Comparison of ENCODE assay signal across 9 cellular contexts in genomic region chr4:121071640-121072037, GRCh38. TPM values are rescaled to one million over a fixed set of nuclear protein-coding genes. Genes with fewer than 3 reads are reported as not detected.
A peak's percentile ranks its signal among the peaks of the same experiment; 100 is the strongest.
DNase-seq lines count a peak whose midpoint lies in the region; ATAC-seq and TF ChIP-seq lines count a peak whose summit lies in the region.
"Had no signal": no experiment of that assay in that cellular context is flagged by ENCODE, and none has a peak within 500 bp of the region (broad histone marks: within the 10 kb centered on the region; RNA-seq: fewer than 3 reads in every experiment).

No MANE protein-coding gene starts in this region.

- DNase-seq in GM03348 (ENCODE audit: low spot score) (peak; percentile 10), right cardiac atrium (no peak), sigmoid colon (no peak), NCI-H2196 (lab: John Stamatoyannopoulos, UW; ENCODE audit: unreplicated experiment) (no peak), glomerular visceral epithelial cell (ENCODE audit: extremely low spot score) (no peak), NCI-H1436 (lab: John Stamatoyannopoulos, UW) (no peak), kidney tubule cell (ENCODE audit: low spot score) (no peak)

- H3K4me1 ChIP-seq in right cardiac atrium (ENCODE audit: control insufficient read depth, insufficient read depth, low read length) (no peaks in the 10 kb centered on the region), sigmoid colon (peaks cover 0 to 21% (median 16%) of the 10 kb centered on the region in 4 donors)

- H3K9me3 ChIP-seq in right cardiac atrium (ENCODE audit: control insufficient read depth, low read length) (no peaks in the 10 kb centered on the region), sigmoid colon (no peaks in the 10 kb centered on the region)

- under 1% methylated on average over 21 of the region's 21 CpGs for WGBS in right cardiac atrium
- 2% methylated on average over 21 of the region's 21 CpGs for WGBS in sigmoid colon, 2 donors

- intact Hi-C loops in right cardiac atrium (cut with DNase I) (no loop called here), sigmoid colon (cut with DNase I) (loop anchor here (5.0 kb wide), 1 partner anchor 149 kb away; the partner anchor contains the start of gene PRDM5)

- H3K27ac ChIP-seq in right cardiac atrium (ENCODE audit: low read length) = peak overlapping the region; percentile 7
- H3K27ac ChIP-seq in sigmoid colon = peak overlapping the region; percentile 56 to 76 (median 68)

- peak in 1 of 2 donors; percentile 9 for ATAC-seq in right cardiac atrium
- ATAC-seq: K562 had no signal

- H3K36me3 ChIP-seq in sigmoid colon = no peaks in the 10 kb centered on the region

- no peak for TF ChIP-seq EP300 in sigmoid colon (IDR thresholded peaks at IDR 0.05)

- no peak for TF ChIP-seq POLR2A in sigmoid colon (IDR thresholded peaks at IDR 0.05)

- H3K27me3 ChIP-seq in right cardiac atrium (ENCODE audit: control insufficient read depth, insufficient read depth) = no peaks in the 10 kb centered on the region
- no peaks in the 10 kb centered on the region for H3K27me3 ChIP-seq in sigmoid colon

- TF ChIP-seq CTCF in WI38 (IDR thresholded peaks at IDR 0.05; ENCODE audit: low read depth, low read length) (no peak), sigmoid colon (IDR thresholded peaks at IDR 0.05) (no peak)

- H3K4me3 ChIP-seq in WI38 (ENCODE audit: low read depth, low read length) = peak overlapping the region; percentile 52
- peak overlapping the region; percentile 92 for H3K4me3 ChIP-seq in right cardiac atrium (ENCODE audit: low read length)
- H3K4me3 ChIP-seq in sigmoid colon = peak overlapping the region; percentile 48 to 69 (median 63)
- H3K4me3 ChIP-seq: K562 had no signal

RNA-seq across cellular contexts. Expression of gene NDNF, which starts 0.7 kb away (rescaled TPM):
- total RNA-seq in right cardiac atrium (1 to 10 TPM in 3 of 4 donors, under 1 TPM in 1; 0.50 to 6.3 (median 2.3) TPM), sigmoid colon (10 to 100 TPM in 1 of 4 donors, 1 to 10 TPM in 3; 3.8 to 11.1 (median 7.4) TPM)
- polyA plus RNA-seq in right cardiac atrium (2.5 TPM), sigmoid colon (1 to 10 TPM; 1.2 to 1.6 (median 1.5) TPM)
- total RNA-seq: K562 had no signal
- polyA plus RNA-seq: K562 had no signal
